ENCODE assay signal across 8 cellular contexts in the genomic region with DNA sequence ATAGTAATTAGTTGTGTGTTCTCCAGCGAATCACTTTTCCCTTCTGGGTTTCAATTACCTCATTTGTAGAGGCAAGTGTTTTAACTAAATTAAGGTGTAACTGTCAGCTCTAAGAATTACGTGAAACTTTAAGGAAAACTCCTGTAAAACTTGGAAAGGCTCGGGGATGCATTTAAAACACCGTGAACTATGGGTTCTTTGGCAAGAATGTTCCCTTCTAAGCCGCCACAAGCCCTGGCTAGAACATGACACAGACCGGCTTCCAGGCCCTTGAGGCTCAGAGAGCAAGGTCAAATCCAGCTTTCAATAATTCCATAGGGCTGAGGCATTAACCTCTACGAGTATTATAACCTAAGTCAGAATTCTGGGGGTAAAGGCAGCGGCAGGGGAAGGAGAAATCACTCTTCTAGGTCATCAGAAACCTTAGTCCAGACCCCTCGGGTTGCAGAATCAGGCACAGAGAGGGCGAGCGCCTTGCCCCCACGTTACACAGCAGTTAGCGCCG. TPM values are rescaled to one million over a fixed set of nuclear protein-coding genes. Genes with fewer than 3 reads are reported as not detected.
DNase-seq lines count a peak whose midpoint lies in the region; ATAC-seq lines count a peak whose summit lies in the region.

No MANE protein-coding gene starts in this region.

- no peaks in the 10 kb centered on the region for H3K27me3 Mint-ChIP-seq in CD4-positive, CD25-positive, alpha-beta regulatory T cell

- peaks cover 29 to 51% (median 35%) of the 10 kb centered on the region in 4 donors for H3K4me1 Mint-ChIP-seq in CD4-positive, CD25-positive, alpha-beta regulatory T cell

- no peaks in the 10 kb centered on the region for H3K36me3 Mint-ChIP-seq in CD4-positive, CD25-positive, alpha-beta regulatory T cell

- no peaks in the 10 kb centered on the region for H3K36me3 ChIP-seq in CD4-positive, CD25-positive, alpha-beta regulatory T cell (ENCODE audit: control insufficient read depth, insufficient read depth, low read length)
- no peaks in the 10 kb centered on the region for H3K36me3 ChIP-seq in iPS DF 6.9 (ENCODE audit: control insufficient read depth, insufficient read depth, low read length)
- no peaks in the 10 kb centered on the region for H3K36me3 ChIP-seq in skeletal muscle tissue (ENCODE audit: control insufficient read depth in 3 of 3, insufficient read depth in 3 of 3, low read length in 3 of 3)

- peak in 1 of 2 donors; percentile 13 for ATAC-seq in CD4-positive, CD25-positive, alpha-beta regulatory T cell (ENCODE audit: low read depth in 2 of 2)
- peak; percentile 26 for ATAC-seq in GM19438 (IDR thresholded peaks at IDR 0.05; ENCODE audit: low read depth, unreplicated experiment)

- H3K9me3 ChIP-seq in CD4-positive, CD25-positive, alpha-beta regulatory T cell (ENCODE audit: control insufficient read depth in 2 of 2, low read length in 2 of 2) = no peaks in the 10 kb centered on the region
- H3K9me3 ChIP-seq in iPS DF 6.9 (ENCODE audit: control insufficient read depth, insufficient read depth, low read length) = no peaks in the 10 kb centered on the region
- no peaks in the 10 kb centered on the region for H3K9me3 ChIP-seq in skeletal muscle tissue (ENCODE audit: control insufficient read depth in 3 of 3, low read length in 3 of 3)

- H3K27ac ChIP-seq in CD4-positive, CD25-positive, alpha-beta regulatory T cell (ENCODE audit: insufficient read depth, low read length, poor library complexity, severe bottlenecking) = peak overlapping the region; percentile 47
- H3K27ac ChIP-seq in angular gyrus (ENCODE audit: low read depth, low read length) (peak overlapping the region; percentile 67), iPS DF 6.9 (ENCODE audit: low read length) (no peak overlapping the region), skeletal muscle tissue (ENCODE audit: low read depth, low read length) (peak overlapping the region; percentile 80)

- DNase-seq in CD4-positive, CD25-positive, alpha-beta regulatory T cell = peak in 1 of 3 donors; percentile 64
- DNase-seq in HT1080 (ENCODE audit: low read depth) (peak; percentile 31), iPS DF 6.9 (ENCODE audit: low read depth, low spot score) (no peak), Ammon's horn (ENCODE audit: low spot score) (no peak)
- DNase-seq in effector CD8-positive, alpha-beta T cell (lab: John Stamatoyannopoulos, UW) = no peak

- H3K4me3 ChIP-seq in CD4-positive, CD25-positive, alpha-beta regulatory T cell (ENCODE audit: low read depth, low read length) = peak overlapping the region; percentile 89
- H3K4me3 ChIP-seq in iPS DF 6.9 (ENCODE audit: low read length) (peak overlapping the region; percentile 94), skeletal muscle tissue (ENCODE audit: low read length in 3 of 3) (peak overlapping the region; percentile 88 to 94 (median 89))

- H3K9me3 Mint-ChIP-seq in CD4-positive, CD25-positive, alpha-beta regulatory T cell = no peaks in the 10 kb centered on the region

- H3K27ac Mint-ChIP-seq in CD4-positive, CD25-positive, alpha-beta regulatory T cell = peak overlapping the region; percentile 48 to 93 (median 80)

- no peaks in the 10 kb centered on the region for H3K27me3 ChIP-seq in CD4-positive, CD25-positive, alpha-beta regulatory T cell (ENCODE audit: control insufficient read depth, insufficient read depth, low read length)
- H3K27me3 ChIP-seq in iPS DF 6.9 (ENCODE audit: control insufficient read depth, insufficient read depth, low read length) (no peaks in the 10 kb centered on the region), skeletal muscle tissue (ENCODE audit: control insufficient read depth in 3 of 3, insufficient read depth in 3 of 3, low read length in 3 of 3) (no peaks in the 10 kb centered on the region)

- H3K9ac ChIP-seq in skeletal muscle tissue (ENCODE audit: low read depth in 1 of 3, low read length in 3 of 3) = peak overlapping the region; percentile 91 to 96 (median 96)

- peak overlapping the region; percentile 91 to 96 (median 94) for H3K4me3 Mint-ChIP-seq in CD4-positive, CD25-positive, alpha-beta regulatory T cell

- peaks cover 24% of the 10 kb centered on the region for H3K4me1 ChIP-seq in CD4-positive, CD25-positive, alpha-beta regulatory T cell (ENCODE audit: control insufficient read depth, insufficient read depth, low read length, poor library complexity, severe bottlenecking)
- H3K4me1 ChIP-seq in iPS DF 6.9 (ENCODE audit: control insufficient read depth, insufficient read depth, low read length) (no peaks in the 10 kb centered on the region; the same call in 1 of the 2 replicates), skeletal muscle tissue (ENCODE audit: control insufficient read depth in 3 of 3, insufficient read depth in 3 of 3, low read length in 3 of 3) (peaks cover 10 to 21% (median 18%) of the 10 kb centered on the region in 3 donors)

- no CpG with 5 or more reads among the region's 14 CpGs for WGBS in iPS DF 6.9 (ENCODE audit: insufficient coverage, insufficient read length)

RNA-seq across cellular contexts. Expression of gene VWA8, which starts 0.7 kb away (rescaled TPM):
- total RNA-seq in CD4-positive, CD25-positive, alpha-beta regulatory T cell = 22.8 TPM
- polyA plus RNA-seq in CD4-positive, CD25-positive, alpha-beta regulatory T cell = 1 to 10 TPM; 4.0 to 6.1 (median 4.4) TPM
- 6.6 and 7.3 TPM in 2 replicates for total RNA-seq in HT1080 (2014; rRNA removed; shearing (Covaris generic))
- 4.3 and 6.8 TPM in 2 replicates for polyA plus RNA-seq in HT1080 (2015; cell fraction: cytosol; rRNA removed)
- 22.9 and 23.9 TPM in 2 replicates for polyA plus RNA-seq in HT1080 (2015; cell fraction: nucleus; rRNA removed)
- 49.1 TPM for total RNA-seq in skeletal muscle tissue
